In the genomic region with DNA sequence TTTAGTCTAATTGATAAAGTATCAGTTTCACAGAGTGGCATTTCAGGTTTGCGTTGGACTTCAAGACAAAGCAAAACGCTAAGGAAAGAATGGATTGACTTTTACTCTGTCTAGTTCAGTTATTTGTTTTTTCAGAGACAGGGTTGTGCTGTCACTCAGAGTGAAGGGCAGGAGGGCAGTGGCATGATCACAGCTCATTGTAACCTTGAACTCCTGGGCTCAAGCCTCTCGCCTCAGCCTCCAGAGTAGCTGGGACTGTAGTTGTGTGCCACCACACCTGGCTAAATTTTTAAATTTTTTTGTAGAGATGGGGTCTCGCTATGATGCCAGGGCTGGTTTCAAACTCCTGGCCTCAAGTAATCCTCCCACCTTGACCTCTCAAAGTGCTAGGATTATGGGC, we compare ENCODE assay signal across 20 cellular contexts.
DNase-seq lines count a peak whose midpoint lies in the region; ATAC-seq, FAIRE-seq and TF ChIP-seq lines count a peak whose summit lies in the region.
"Had no signal": no experiment of that assay in that cellular context is flagged by ENCODE, and none has a peak within 500 bp of the region (broad histone marks: within the 10 kb centered on the region; RNA-seq: fewer than 3 reads in every experiment).

No MANE protein-coding gene starts in this region.

- CTCF ChIA-PET in GM12878 (lab: Yijun Ruan, JAX): interaction anchor here (0.6 to 1.4 kb wide), 3 partner anchors 9 to 49 kb away, joined by 3 to 5 read pairs (median 3); no protein-coding TSS in a partner anchor
- CTCF ChIA-PET in CD4-positive, alpha-beta memory T cell (lab: Charles Lee; ENCODE audit: partially characterized antibody): interaction anchor here (0.6 to 1.4 kb wide), 2 partner anchors 12 to 13 kb away, joined by 3 to 4 read pairs; no protein-coding TSS in a partner anchor

- no peak for ATAC-seq in GM12878
- peak; percentile 17 to 48 (median 46) for ATAC-seq in right lobe of liver
- no peak for ATAC-seq in stimulated activated effector memory CD8-positive, alpha-beta T cell treated with anti-CD3 and anti-CD28 coated beads, Interleukin-12 subunit alpha, Interleukin-12 subunit beta, amount 100 ng/mL, for 72 hours
- ATAC-seq: GM23338, HCT116 had no signal

- DNase-seq in H54 (ENCODE audit: insufficient read length, low spot score): no peak
- DNase-seq in GM12878 (ENCODE audit: low read depth, low spot score): no peak
- no peak for DNase-seq in right lobe of liver
- DNase-seq in stimulated activated effector memory CD8-positive, alpha-beta T cell treated with anti-CD3 and anti-CD28 coated beads, Interleukin-12 subunit alpha, Interleukin-12 subunit beta, amount 100 ng/mL, for 72 hours (ENCODE audit: low spot score in 2 of 2): no peak
- DNase-seq in CD4-positive, alpha-beta memory T cell: no peak
- DNase-seq in Ammon's horn (ENCODE audit: low spot score): no peak
- DNase-seq in NCI-H1092 treated with DMSO at 0.1 percent for 48 hours (lab: John Stamatoyannopoulos, UW): no peak
- DNase-seq: 8988T; CD8-positive, alpha-beta memory T cell; COR-L47; DMS 273 treated with DMSO at 0.1 percent for 48 hours; DMS53; DND-41; EL; H7 had no signal

- peaks cover 5% of the 10 kb centered on the region for H3K4me1 Mint-ChIP-seq in stimulated activated effector memory CD8-positive, alpha-beta T cell treated with anti-CD3 and anti-CD28 coated beads, Interleukin-12 subunit alpha, Interleukin-12 subunit beta, amount 100 ng/mL, for 72 hours
- peaks cover 0 to 6% (median 5%) of the 10 kb centered on the region in 4 donors for H3K4me1 Mint-ChIP-seq in CD4-positive, alpha-beta memory T cell
- H3K4me1 Mint-ChIP-seq: GM23338 had no signal

- no peak overlapping the region for H3K4me3 Mint-ChIP-seq in stimulated activated effector memory CD8-positive, alpha-beta T cell treated with anti-CD3 and anti-CD28 coated beads, Interleukin-12 subunit alpha, Interleukin-12 subunit beta, amount 100 ng/mL, for 72 hours
- no peak overlapping the region for H3K4me3 Mint-ChIP-seq in CD4-positive, alpha-beta memory T cell
- H3K4me3 Mint-ChIP-seq: B cell; CD8-positive, alpha-beta memory T cell; GM23338 had no signal

- TF ChIP-seq RAD21 in GM12878 (IDR thresholded peaks at IDR 0.05; ENCODE audit: insufficient read depth, low read depth, low read length): no peak

- no peak overlapping the region for H3K9ac ChIP-seq in GM12878 (ENCODE audit: control insufficient read depth, insufficient read depth, low read length)
- H3K9ac ChIP-seq: BLaER1 treated with 17β-estradiol and CSF1 and Interleukin-3, amounts not matched to agents 10 nM and 100 nM had no signal

- H3K36me3 ChIP-seq in GM12878 (ENCODE audit: control insufficient read depth in 2 of 2, insufficient read depth in 2 of 2, low read length in 1 of 2) (peaks cover 0 to 5% of the 10 kb centered on the region in 2 experiments; a peak in 1 of 4 replicates), right lobe of liver (peaks cover 0 to 25% (median 1%) of the 10 kb centered on the region in 4 donors)
- H3K36me3 ChIP-seq in CD4-positive, alpha-beta memory T cell (ENCODE audit: insufficient read depth, low read length): peaks cover 13% of the 10 kb centered on the region

- no peak for TF ChIP-seq EP300 in GM12878 (IDR thresholded peaks at IDR 0.05; ENCODE audit: borderline replicate concordance in 1 of 2, control insufficient read depth in 1 of 2, low read depth in 2 of 2, low read length in 2 of 2)

- no peaks in the 10 kb centered on the region for H4K20me1 ChIP-seq in GM12878 (ENCODE audit: control insufficient read depth, insufficient read depth)

- POLR2A ChIA-PET in GM12878 (lab: Charles Lee): interaction anchor here (0.9 kb wide), 1 partner anchor 11 kb away, joined by 4 read pairs; no protein-coding TSS in a partner anchor
- POLR2A ChIA-PET in CD4-positive, alpha-beta memory T cell (lab: Charles Lee; ENCODE audit: partially characterized antibody): interaction anchor here (0.7 kb wide), 1 partner anchor 10 kb away, joined by 3 read pairs; no protein-coding TSS in a partner anchor

- no peaks in the 10 kb centered on the region for H3K79me2 ChIP-seq in GM12878 (ENCODE audit: control insufficient read depth, insufficient read depth, low read length)

- no peaks in the 10 kb centered on the region for H3K9me3 Mint-ChIP-seq in stimulated activated effector memory CD8-positive, alpha-beta T cell treated with anti-CD3 and anti-CD28 coated beads, Interleukin-12 subunit alpha, Interleukin-12 subunit beta, amount 100 ng/mL, for 72 hours
- H3K9me3 Mint-ChIP-seq in CD4-positive, alpha-beta memory T cell: no peaks in the 10 kb centered on the region
- H3K9me3 Mint-ChIP-seq: CD8-positive, alpha-beta memory T cell; GM23338 had no signal

- H3K9me3 ChIP-seq in GM12878 (replicated peaks; ENCODE audit: control insufficient read depth, insufficient read depth, low read length) (no peaks in the 10 kb centered on the region), right lobe of liver (no peaks in the 10 kb centered on the region)
- H3K9me3 ChIP-seq in CD4-positive, alpha-beta memory T cell (ENCODE audit: control insufficient read depth in 1 of 2, low read length in 2 of 2): no peaks in the 10 kb centered on the region
- H3K9me3 ChIP-seq: BLaER1 treated with 17β-estradiol and CSF1 and Interleukin-3, amounts not matched to agents 10 nM and 100 nM had no signal

- RAD21 ChIA-PET in GM12878 (lab: Charles Lee; ENCODE audit: unreplicated experiment): no interaction called here

- H3K27me3 Mint-ChIP-seq in CD4-positive, alpha-beta memory T cell: no peaks in the 10 kb centered on the region
- H3K27me3 Mint-ChIP-seq: B cell; CD8-positive, alpha-beta memory T cell had no signal

- peaks cover 73% of the 10 kb centered on the region for H3K36me3 Mint-ChIP-seq in stimulated activated effector memory CD8-positive, alpha-beta T cell treated with anti-CD3 and anti-CD28 coated beads, Interleukin-12 subunit alpha, Interleukin-12 subunit beta, amount 100 ng/mL, for 72 hours
- peaks cover 32 to 38% of the 10 kb centered on the region in 2 donors for H3K36me3 Mint-ChIP-seq in CD4-positive, alpha-beta memory T cell

- H3K27ac Mint-ChIP-seq in stimulated activated effector memory CD8-positive, alpha-beta T cell treated with anti-CD3 and anti-CD28 coated beads, Interleukin-12 subunit alpha, Interleukin-12 subunit beta, amount 100 ng/mL, for 72 hours: peak overlapping the region; percentile 36
- H3K27ac Mint-ChIP-seq in CD4-positive, alpha-beta memory T cell: peak overlapping the region in 2 of 7 donors; percentile 0 to 22
- H3K27ac Mint-ChIP-seq: B cell, GM23338 had no signal

- no peak overlapping the region for H3K4me2 ChIP-seq in GM12878 (ENCODE audit: control insufficient read depth, insufficient read depth)
- H3K4me2 ChIP-seq: BLaER1 treated with 17β-estradiol and CSF1 and Interleukin-3, amounts not matched to agents 10 nM and 100 nM; GM23338 had no signal

- peak; percentile 52 for FAIRE-seq in H54 (lab: Jason Lieb, UNC)
- no peak for FAIRE-seq in GM12878 (lab: Jason Lieb, UNC)
- FAIRE-seq: GM12891 had no signal

- H3K27ac ChIP-seq in GM12878 (ENCODE audit: control insufficient read depth, insufficient read depth) (no peak overlapping the region), right lobe of liver (no peak overlapping the region)
- no peak overlapping the region for H3K27ac ChIP-seq in CD4-positive, alpha-beta memory T cell (ENCODE audit: low read depth, low read length)
- H3K27ac ChIP-seq: BLaER1 treated with 17β-estradiol and CSF1 and Interleukin-3, amounts not matched to agents 10 nM and 100 nM had no signal

- H3K27me3 ChIP-seq in GM12878 (replicated peaks in 1 of 2; ENCODE audit: control insufficient read depth in 2 of 2, insufficient read depth in 2 of 2, low read length in 1 of 2) (no peaks in the 10 kb centered on the region), right lobe of liver (no peaks in the 10 kb centered on the region)
- no peaks in the 10 kb centered on the region for H3K27me3 ChIP-seq in CD4-positive, alpha-beta memory T cell (ENCODE audit: insufficient read depth, low read length)
- H3K27me3 ChIP-seq: BLaER1 treated with 17β-estradiol and CSF1 and Interleukin-3, amounts not matched to agents 10 nM and 100 nM had no signal

- no peak for TF ChIP-seq CTCF in GM12878 (IDR thresholded peaks at IDR 0.05 in 2 of 3, conservative IDR thresholded peaks at IDR 0.05 in 1 of 3; ENCODE audit: control insufficient read depth in 2 of 3, extremely low read depth in 1 of 3, insufficient read depth in 1 of 3, low read depth in 3 of 3, low read length in 3 of 3)
- no peak for TF ChIP-seq CTCF in right lobe of liver (IDR thresholded peaks at IDR 0.05)

- 100% methylated on average over 4 of the region's 4 CpGs for WGBS in GM12878 (ENCODE audit: insufficient coverage, insufficient replicate concordance, low lambda C conversion rate, missing lambda C conversion rate)
- 85% methylated on average over 3 of the region's 4 CpGs for WGBS in right lobe of liver (ENCODE audit: insufficient coverage, low coverage, low lambda C conversion rate, missing lambda C conversion rate)

- SMC1A ChIA-PET in GM12878 (lab: Charles Lee; ENCODE audit: uncharacterized antibody, unreplicated experiment): interaction anchor here (0.7 to 2.1 kb wide), 5 partner anchors 18 to 163 kb away, joined by 3 to 6 read pairs (median 3); no protein-coding TSS in a partner anchor

- no TSS peak for BruUV-seq in GM12878 (replicated peaks; lab: Mats Ljungman, UMichigan)

- in situ Hi-C loops in GM12878 (cut with MboI): no loop called here

- TF ChIP-seq POLR2A in H54 (IDR thresholded peaks at IDR 0.05; ENCODE audit: low read depth, low read length) (no peak), GM12878 (IDR thresholded peaks at IDR 0.05; ENCODE audit: low read depth, low read length) (no peak), right lobe of liver (IDR thresholded peaks at IDR 0.05) (no peak)

- H3K4me3 ChIP-seq in GM12878: no peak overlapping the region
- no peak overlapping the region for H3K4me3 ChIP-seq in right lobe of liver
- H3K4me3 ChIP-seq in CD4-positive, alpha-beta memory T cell (ENCODE audit: low read length in 2 of 2): no peak overlapping the region
- H3K4me3 ChIP-seq: BLaER1 treated with 17β-estradiol and CSF1 and Interleukin-3, amounts not matched to agents 10 nM and 100 nM; GM23338 had no signal

- intact Hi-C loops in GM12878 (cut with micrococcal nuclease; ENCODE audit: unreplicated experiment) (no loop called here), right lobe of liver (cut with DNase I) (no loop called here)
- intact Hi-C loops in CD4-positive, alpha-beta memory T cell (cut with micrococcal nuclease): no loop called here

- no peak overlapping the region for H2AFZ ChIP-seq in GM12878 (ENCODE audit: control insufficient read depth, low read depth, low read length)
- H2AFZ ChIP-seq: GM23338 had no signal

- no peaks in the 10 kb centered on the region for H3K4me1 ChIP-seq in GM12878 (ENCODE audit: control insufficient read depth, insufficient read depth, low read length)
- peaks cover 0 to 6% (median 0%) of the 10 kb centered on the region in 4 donors for H3K4me1 ChIP-seq in right lobe of liver
- H3K4me1 ChIP-seq in CD4-positive, alpha-beta memory T cell (ENCODE audit: insufficient read depth, low read length): no peaks in the 10 kb centered on the region

TF ChIP-seq in GM12878, 131 proteins besides CTCF, POLR2A, EP300 and RAD21 (continues in another document):
- TF ChIP-seq CHD1 (IDR thresholded peaks at IDR 0.05; ENCODE audit: low read depth, low read length): no peak

Comparison
In these comparisons a context has a peak if more than half of its experiments do, and no peak if none do; other contexts are left out.
1. ATAC-seq: peak in right lobe of liver (4 of 4); none in GM12878 (single experiment) and stimulated activated effector memory CD8-positive, alpha-beta T cell treated with anti-CD3 and anti-CD28 coated beads, Interleukin-12 subunit alpha, Interleukin-12 subunit beta, amount 100 ng/mL, for 72 hours (single experiment).